1 cellular context compared by ENCODE assay signal in the genomic region with DNA sequence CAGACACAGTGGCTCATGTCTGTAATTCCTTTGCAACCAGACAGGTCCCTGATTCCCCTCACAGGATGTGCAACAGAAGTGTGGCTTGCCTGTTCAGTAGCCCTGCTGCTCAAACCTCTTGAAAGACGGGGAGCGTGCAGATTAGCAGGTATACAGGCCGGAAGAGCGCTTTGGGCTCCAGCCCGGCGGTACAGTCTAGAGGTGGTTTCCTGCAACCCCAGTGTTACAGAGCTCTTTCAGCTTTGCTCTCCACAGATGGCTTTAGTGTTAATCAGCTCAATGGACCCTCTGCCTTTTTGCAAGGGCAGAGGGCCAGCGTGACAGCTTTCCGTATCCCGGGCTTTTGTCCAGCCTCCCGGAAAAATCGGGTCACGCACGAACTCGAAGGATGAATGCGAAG.
TF ChIP-seq lines count a peak whose summit lies in the region.

No MANE protein-coding gene starts in this region.

TF ChIP-seq in GM23338, 12 proteins besides CTCF, POLR2A, EP300 and RAD21 (continued from another document):
- TF ChIP-seq, protein P1, sequence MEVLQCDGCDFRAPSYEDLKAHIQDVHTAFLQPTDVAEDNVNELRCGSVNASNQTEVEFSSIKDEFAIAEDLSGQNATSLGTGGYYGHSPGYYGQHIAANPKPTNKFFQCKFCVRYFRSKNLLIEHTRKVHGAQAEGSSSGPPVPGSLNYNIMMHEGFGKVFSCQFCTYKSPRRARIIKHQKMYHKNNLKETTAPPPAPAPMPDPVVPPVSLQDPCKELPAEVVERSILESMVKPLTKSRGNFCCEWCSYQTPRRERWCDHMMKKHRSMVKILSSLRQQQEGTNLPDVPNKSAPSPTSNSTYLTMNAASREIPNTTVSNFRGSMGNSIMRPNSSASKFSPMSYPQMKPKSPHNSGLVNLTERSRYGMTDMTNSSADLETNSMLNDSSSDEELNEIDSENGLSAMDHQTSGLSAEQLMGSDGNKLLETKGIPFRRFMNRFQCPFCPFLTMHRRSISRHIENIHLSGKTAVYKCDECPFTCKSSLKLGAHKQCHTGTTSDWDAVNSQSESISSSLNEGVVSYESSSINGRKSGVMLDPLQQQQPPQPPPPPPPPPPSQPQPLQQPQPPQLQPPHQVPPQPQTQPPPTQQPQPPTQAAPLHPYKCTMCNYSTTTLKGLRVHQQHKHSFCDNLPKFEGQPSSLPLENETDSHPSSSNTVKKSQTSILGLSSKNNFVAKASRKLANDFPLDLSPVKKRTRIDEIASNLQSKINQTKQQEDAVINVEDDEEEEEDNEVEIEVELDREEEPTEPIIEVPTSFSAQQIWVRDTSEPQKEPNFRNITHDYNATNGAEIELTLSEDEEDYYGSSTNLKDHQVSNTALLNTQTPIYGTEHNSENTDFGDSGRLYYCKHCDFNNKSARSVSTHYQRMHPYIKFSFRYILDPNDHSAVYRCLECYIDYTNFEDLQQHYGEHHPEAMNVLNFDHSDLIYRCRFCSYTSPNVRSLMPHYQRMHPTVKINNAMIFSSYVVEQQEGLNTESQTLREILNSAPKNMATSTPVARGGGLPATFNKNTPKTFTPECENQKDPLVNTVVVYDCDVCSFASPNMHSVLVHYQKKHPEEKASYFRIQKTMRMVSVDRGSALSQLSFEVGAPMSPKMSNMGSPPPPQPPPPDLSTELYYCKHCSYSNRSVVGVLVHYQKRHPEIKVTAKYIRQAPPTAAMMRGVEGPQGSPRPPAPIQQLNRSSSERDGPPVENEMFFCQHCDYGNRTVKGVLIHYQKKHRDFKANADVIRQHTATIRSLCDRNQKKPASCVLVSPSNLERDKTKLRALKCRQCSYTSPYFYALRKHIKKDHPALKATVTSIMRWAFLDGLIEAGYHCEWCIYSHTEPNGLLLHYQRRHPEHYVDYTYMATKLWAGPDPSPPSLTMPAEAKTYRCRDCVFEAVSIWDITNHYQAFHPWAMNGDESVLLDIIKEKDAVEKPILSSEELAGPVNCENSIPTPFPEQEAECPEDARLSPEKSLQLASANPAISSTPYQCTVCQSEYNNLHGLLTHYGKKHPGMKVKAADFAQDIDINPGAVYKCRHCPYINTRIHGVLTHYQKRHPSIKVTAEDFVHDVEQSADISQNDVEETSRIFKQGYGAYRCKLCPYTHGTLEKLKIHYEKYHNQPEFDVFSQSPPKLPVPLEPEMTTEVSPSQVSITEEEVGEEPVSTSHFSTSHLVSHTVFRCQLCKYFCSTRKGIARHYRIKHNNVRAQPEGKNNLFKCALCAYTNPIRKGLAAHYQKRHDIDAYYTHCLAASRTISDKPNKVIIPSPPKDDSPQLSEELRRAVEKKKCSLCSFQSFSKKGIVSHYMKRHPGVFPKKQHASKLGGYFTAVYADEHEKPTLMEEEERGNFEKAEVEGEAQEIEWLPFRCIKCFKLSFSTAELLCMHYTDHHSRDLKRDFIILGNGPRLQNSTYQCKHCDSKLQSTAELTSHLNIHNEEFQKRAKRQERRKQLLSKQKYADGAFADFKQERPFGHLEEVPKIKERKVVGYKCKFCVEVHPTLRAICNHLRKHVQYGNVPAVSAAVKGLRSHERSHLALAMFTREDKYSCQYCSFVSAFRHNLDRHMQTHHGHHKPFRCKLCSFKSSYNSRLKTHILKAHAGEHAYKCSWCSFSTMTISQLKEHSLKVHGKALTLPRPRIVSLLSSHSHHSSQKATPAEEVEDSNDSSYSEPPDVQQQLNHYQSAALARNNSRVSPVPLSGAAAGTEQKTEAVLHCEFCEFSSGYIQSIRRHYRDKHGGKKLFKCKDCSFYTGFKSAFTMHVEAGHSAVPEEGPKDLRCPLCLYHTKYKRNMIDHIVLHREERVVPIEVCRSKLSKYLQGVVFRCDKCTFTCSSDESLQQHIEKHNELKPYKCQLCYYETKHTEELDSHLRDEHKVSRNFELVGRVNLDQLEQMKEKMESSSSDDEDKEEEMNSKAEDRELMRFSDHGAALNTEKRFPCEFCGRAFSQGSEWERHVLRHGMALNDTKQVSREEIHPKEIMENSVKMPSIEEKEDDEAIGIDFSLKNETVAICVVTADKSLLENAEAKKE (CRISPR knock-in tag; IDR thresholded peaks at IDR 0.05) = no peak
- no peak for TF ChIP-seq ZNF114 (CRISPR knock-in tag; IDR thresholded peaks at IDR 0.05)
- TF ChIP-seq, protein P2, sequence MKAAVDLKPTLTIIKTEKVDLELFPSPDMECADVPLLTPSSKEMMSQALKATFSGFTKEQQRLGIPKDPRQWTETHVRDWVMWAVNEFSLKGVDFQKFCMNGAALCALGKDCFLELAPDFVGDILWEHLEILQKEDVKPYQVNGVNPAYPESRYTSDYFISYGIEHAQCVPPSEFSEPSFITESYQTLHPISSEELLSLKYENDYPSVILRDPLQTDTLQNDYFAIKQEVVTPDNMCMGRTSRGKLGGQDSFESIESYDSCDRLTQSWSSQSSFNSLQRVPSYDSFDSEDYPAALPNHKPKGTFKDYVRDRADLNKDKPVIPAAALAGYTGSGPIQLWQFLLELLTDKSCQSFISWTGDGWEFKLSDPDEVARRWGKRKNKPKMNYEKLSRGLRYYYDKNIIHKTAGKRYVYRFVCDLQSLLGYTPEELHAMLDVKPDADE (IDR thresholded peaks at IDR 0.05) = no peak
